In the genomic region with DNA sequence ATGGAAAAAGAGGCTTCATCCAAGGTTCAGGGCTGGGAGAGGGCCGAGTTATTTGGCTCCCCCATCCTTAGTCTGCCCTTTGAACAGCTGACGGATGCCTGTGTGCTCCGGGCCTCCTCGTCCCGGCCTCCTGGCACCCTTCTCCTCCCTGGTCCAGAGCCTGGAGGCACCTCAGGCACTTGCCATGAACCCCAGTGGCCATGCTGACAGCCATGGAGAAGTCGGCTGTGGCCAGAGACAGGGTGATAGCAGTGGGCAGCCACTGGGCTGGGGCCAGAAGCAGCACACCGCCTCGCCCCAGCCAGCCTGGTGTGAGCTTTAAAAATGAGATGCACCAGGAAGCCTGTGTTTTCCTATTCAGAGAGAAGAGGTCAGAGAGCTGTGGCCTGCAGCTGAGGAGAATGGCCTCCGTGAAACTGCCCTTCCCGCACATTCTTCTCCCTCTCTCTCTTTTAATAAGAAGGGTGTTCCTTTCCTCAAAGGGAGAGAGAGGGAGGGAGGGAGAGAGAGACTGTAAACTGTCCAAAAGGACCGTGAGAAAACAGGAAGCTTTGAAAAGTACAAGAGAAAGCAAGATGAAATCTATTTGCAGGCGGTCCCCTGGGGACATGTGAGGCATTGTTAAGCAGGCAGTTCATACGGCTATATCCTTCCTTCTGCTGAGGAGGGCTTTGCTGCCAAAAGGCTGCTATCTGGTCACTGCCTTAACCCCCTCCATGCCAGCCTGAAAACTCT, we compare ENCODE assay signal across 7 cellular contexts. TPM values are rescaled to one million over a fixed set of nuclear protein-coding genes. Genes with fewer than 3 reads are reported as not detected.
DNase-seq lines count a peak whose midpoint lies in the region; ATAC-seq, FAIRE-seq and TF ChIP-seq lines count a peak whose summit lies in the region.

No MANE protein-coding gene starts in this region.

- no peak overlapping the region for H3K27ac Mint-ChIP-seq in stimulated activated effector memory CD8-positive, alpha-beta T cell treated with anti-CD3 and anti-CD28 coated beads, Interleukin-12 subunit alpha, Interleukin-12 subunit beta, amount 100 ng/mL, for 72 hours

- H3K4me1 Mint-ChIP-seq in stimulated activated effector memory CD8-positive, alpha-beta T cell treated with anti-CD3 and anti-CD28 coated beads, Interleukin-12 subunit alpha, Interleukin-12 subunit beta, amount 100 ng/mL, for 72 hours, result no peaks in the 10 kb centered on the region

- ATAC-seq in HG03066 (IDR thresholded peaks at IDR 0.05; ENCODE audit: low read depth, unreplicated experiment) (peak; percentile 86), left cardiac atrium (peak; percentile 71 to 82)
- ATAC-seq in stimulated activated effector memory CD8-positive, alpha-beta T cell treated with anti-CD3 and anti-CD28 coated beads, Interleukin-12 subunit alpha, Interleukin-12 subunit beta, amount 100 ng/mL, for 72 hours, result no peak

- FAIRE-seq in GM19239 (lab: Jason Lieb, UNC), result peak; percentile 84

- H3K27ac ChIP-seq in VCaP (peak overlapping the region; percentile 69), skin epidermis (peak overlapping the region in 20 of 21 experiments; percentile 62 to 95 (median 83))

- DNase-seq in GM19239 (ENCODE audit: insufficient read length, low spot score) (no peak), left cardiac atrium (peak; percentile 85), amygdala (lab: John Stamatoyannopoulos, UW) (no peak)
- no peak for DNase-seq in stimulated activated effector memory CD8-positive, alpha-beta T cell treated with anti-CD3 and anti-CD28 coated beads, Interleukin-12 subunit alpha, Interleukin-12 subunit beta, amount 100 ng/mL, for 72 hours (ENCODE audit: low spot score in 2 of 2)

- H3K9me3 Mint-ChIP-seq in stimulated activated effector memory CD8-positive, alpha-beta T cell treated with anti-CD3 and anti-CD28 coated beads, Interleukin-12 subunit alpha, Interleukin-12 subunit beta, amount 100 ng/mL, for 72 hours, result no peaks in the 10 kb centered on the region

- no peak overlapping the region for H3K4me3 ChIP-seq in skin epidermis

- TF ChIP-seq CTCF in VCaP (conservative IDR thresholded peaks at IDR 0.05), result no peak

- no peaks in the 10 kb centered on the region for H3K36me3 Mint-ChIP-seq in stimulated activated effector memory CD8-positive, alpha-beta T cell treated with anti-CD3 and anti-CD28 coated beads, Interleukin-12 subunit alpha, Interleukin-12 subunit beta, amount 100 ng/mL, for 72 hours

- intact Hi-C loops in left cardiac atrium (cut with DNase I), result loop anchor here (10.0 kb wide), 1 partner anchor 53 kb away; the partner anchor contains the start of gene ZNF366 (in 2 of the 2)

- no peak overlapping the region for H3K4me3 Mint-ChIP-seq in stimulated activated effector memory CD8-positive, alpha-beta T cell treated with anti-CD3 and anti-CD28 coated beads, Interleukin-12 subunit alpha, Interleukin-12 subunit beta, amount 100 ng/mL, for 72 hours

RNA-seq across cellular contexts. Expression of gene ZNF366, which starts 55.3 kb away (rescaled TPM):
- total RNA-seq in left cardiac atrium, result 1 to 10 TPM; 7.0 to 9.1 TPM
